In the genomic region with DNA sequence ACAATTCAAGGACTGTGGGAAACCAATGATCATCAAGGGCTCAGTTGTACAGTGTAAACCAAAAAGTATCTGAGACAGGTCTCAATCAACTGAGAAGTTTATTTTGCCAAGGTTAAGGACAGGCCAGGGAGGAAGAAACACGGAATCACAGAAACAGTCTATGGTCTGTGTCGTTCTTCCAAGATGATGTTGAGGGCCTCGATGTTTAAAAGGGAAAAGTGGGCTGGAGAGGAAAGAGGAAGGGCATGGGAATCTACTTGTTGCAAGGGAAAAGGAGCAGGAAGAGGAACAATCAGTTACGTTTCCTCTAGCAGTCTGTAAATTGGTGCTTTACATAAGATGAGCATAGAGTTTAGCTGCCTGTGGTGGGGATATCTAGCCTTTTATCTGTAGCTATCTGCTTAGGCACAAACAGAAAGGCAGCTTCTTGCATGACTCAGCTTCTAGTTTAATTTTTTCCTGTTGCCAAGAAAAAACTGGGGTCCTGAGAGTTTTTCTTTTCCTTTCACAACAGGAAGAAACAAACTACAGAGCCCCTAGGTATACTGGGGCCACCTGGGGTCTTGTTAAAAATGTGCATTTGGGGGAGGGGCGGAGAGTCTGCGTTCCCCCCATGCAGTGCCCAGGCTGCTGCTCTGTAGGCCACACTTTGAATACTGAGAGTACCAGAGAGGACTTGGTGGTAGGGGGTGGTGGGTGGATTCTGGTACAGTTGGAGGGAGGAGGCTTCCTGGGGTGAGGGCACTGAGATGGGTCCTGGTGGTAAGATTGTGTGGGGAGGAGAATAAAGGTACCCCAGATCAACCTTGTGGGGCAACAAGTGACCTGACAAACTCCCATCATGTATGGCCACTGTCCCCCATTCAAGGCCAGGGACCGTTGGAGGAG, we compare ENCODE assay signal across 8 cellular contexts. TPM values are rescaled to one million over a fixed set of nuclear protein-coding genes. Genes with fewer than 3 reads are reported as not detected.
DNase-seq lines count a peak whose midpoint lies in the region; ATAC-seq, FAIRE-seq and TF ChIP-seq lines count a peak whose summit lies in the region.

No MANE protein-coding gene starts in this region.

- TF ChIP-seq POLR2A in HepG2 (IDR thresholded peaks at IDR 0.05; ENCODE audit: insufficient read depth in 1 of 2, low read depth in 2 of 2, low read length in 2 of 2) (no peak), prostate gland (IDR thresholded peaks at IDR 0.05) (no peak)

- peak in 3 of 7 experiments; percentile 21 to 64 (median 29) for DNase-seq in CD8-positive, alpha-beta T cell
- peak; percentile 57 for DNase-seq in KBM-7
- peak; percentile 55 for DNase-seq in activated T-cell treated with anti-CD3 and anti-CD28 coated beads, Interleukin-2, amount 50 U/mL, for 24 hours
- DNase-seq in HepG2 (ENCODE audit: low spot score): peak; percentile 35
- no peak for DNase-seq in anterior cingulate cortex (lab: John Stamatoyannopoulos, UW)
- no peak for DNase-seq in caudate nucleus (lab: John Stamatoyannopoulos, UW)
- no peak for DNase-seq in prostate gland (ENCODE audit: low spot score)
- no peak for DNase-seq in NCI-H187 treated with DMSO at 0.1 percent for 48 hours (lab: John Stamatoyannopoulos, UW)

- peaks cover 37% of the 10 kb centered on the region for H3K4me1 Mint-ChIP-seq in CD8-positive, alpha-beta T cell (ENCODE audit: low read depth)
- H3K4me1 Mint-ChIP-seq in activated T-cell treated with anti-CD3 and anti-CD28 coated beads, Interleukin-2, amount 50 U/mL, for 24 hours (ENCODE audit: low read depth): peaks cover 37% of the 10 kb centered on the region

- peaks cover 55% of the 10 kb centered on the region for H3K4me1 ChIP-seq in CD8-positive, alpha-beta T cell (ENCODE audit: insufficient read depth, low read length)
- H3K4me1 ChIP-seq in HepG2 (ENCODE audit: insufficient read depth, low read length) (peaks cover 41% of the 10 kb centered on the region), prostate gland (replicated peaks) (peaks cover 3% of the 10 kb centered on the region)

- peak; percentile 16 for ATAC-seq in CD8-positive, alpha-beta T cell
- ATAC-seq in HepG2: no peak

- intact Hi-C loops in CD8-positive, alpha-beta T cell (cut with DNase I, micrococcal nuclease): loop anchor here (1.0 to 10.0 kb wide), 5 partner anchors 15 to 250 kb away; partner anchors contain the start of genes SYTL3 (in 2 of the 2) and TAGAP (in 1 of the 2)
- intact Hi-C loops in HepG2 (cut with micrococcal nuclease; ENCODE audit: unreplicated experiment) (loop anchor here (5.0 kb wide), 2 partner anchors 37 to 1593 kb away; partner anchors contain the start of gene EZR), prostate gland (cut with DNase I) (no loop called here)

- H3K27ac ChIP-seq in CD8-positive, alpha-beta T cell (ENCODE audit: low read depth, low read length): peak overlapping the region; percentile 77
- H3K27ac ChIP-seq in HepG2 (ENCODE audit: extremely low read length, insufficient read depth, low read length) (no peak overlapping the region), caudate nucleus (ENCODE audit: low read depth, low read length) (no peak overlapping the region), prostate gland (no peak overlapping the region)

- H3K27me3 Mint-ChIP-seq in CD8-positive, alpha-beta T cell (ENCODE audit: low read depth): no peaks in the 10 kb centered on the region
- no peaks in the 10 kb centered on the region for H3K27me3 Mint-ChIP-seq in activated T-cell treated with anti-CD3 and anti-CD28 coated beads, Interleukin-2, amount 50 U/mL, for 24 hours

- H2AFZ ChIP-seq in HepG2 (ENCODE audit: low read length): no peak overlapping the region

- no peaks in the 10 kb centered on the region for H3K36me3 Mint-ChIP-seq in CD8-positive, alpha-beta T cell
- H3K36me3 Mint-ChIP-seq in activated T-cell treated with anti-CD3 and anti-CD28 coated beads, Interleukin-2, amount 50 U/mL, for 24 hours (ENCODE audit: low read depth): no peaks in the 10 kb centered on the region

- no peak for TF ChIP-seq EP300 in HepG2 (IDR thresholded peaks at IDR 0.05; ENCODE audit: low read depth in 2 of 2, low read length in 2 of 2)
- no peak for TF ChIP-seq EP300 in HepG2 (CRISPR knock-in tag; IDR thresholded peaks at IDR 0.05; ENCODE audit: borderline replicate concordance)

- H3K27ac Mint-ChIP-seq in CD8-positive, alpha-beta T cell: no peak overlapping the region
- H3K27ac Mint-ChIP-seq in activated T-cell treated with anti-CD3 and anti-CD28 coated beads, Interleukin-2, amount 50 U/mL, for 24 hours: no peak overlapping the region

- H3K36me3 ChIP-seq in CD8-positive, alpha-beta T cell (ENCODE audit: insufficient read depth, low read length): no peaks in the 10 kb centered on the region
- H3K36me3 ChIP-seq in HepG2 (replicated peaks in 1 of 2; ENCODE audit: control insufficient read depth in 1 of 2, insufficient read depth in 2 of 2, low read length in 2 of 2) (no peaks in the 10 kb centered on the region), prostate gland (no peaks in the 10 kb centered on the region)

- POLR2A ChIA-PET in CD8-positive, alpha-beta T cell (lab: Charles Lee): interaction anchor here (0.9 to 5.4 kb wide), 8 partner anchors 14 to 146 kb away, joined by 3 to 115 read pairs (median 6); partner anchors contain the start of genes EZR and RSPH3
- POLR2A ChIA-PET in HepG2 (lab: Yijun Ruan, JAX): interaction anchor here (2.1 kb wide), 1 partner anchor 35 kb away, joined by 6 read pairs; the partner anchor contains the start of gene EZR

- WGBS in HepG2 (ENCODE audit: low lambda C conversion rate): 55% methylated on average over 7 of the region's 7 CpGs
- WGBS in prostate gland: 89% methylated on average over 7 of the region's 7 CpGs

- no TSS peak for BruUV-seq in HepG2 (replicated peaks; lab: Mats Ljungman, UMichigan)

- H3K9me3 Mint-ChIP-seq in CD8-positive, alpha-beta T cell: no peaks in the 10 kb centered on the region
- no peaks in the 10 kb centered on the region for H3K9me3 Mint-ChIP-seq in activated T-cell treated with anti-CD3 and anti-CD28 coated beads, Interleukin-2, amount 50 U/mL, for 24 hours

- no peak for FAIRE-seq in HepG2 (lab: Jason Lieb, UNC)

- CTCF ChIA-PET in CD8-positive, alpha-beta T cell (lab: Charles Lee): interaction anchor here (1.2 to 1.6 kb wide), 6 partner anchors 13 to 118 kb away, joined by 3 to 6 read pairs (median 3); no protein-coding TSS in a partner anchor
- CTCF ChIA-PET in HepG2 (lab: Yijun Ruan, JAX; ENCODE audit: low intra/inter-chr PET ratio, low total read pairs): no interaction called here

- in situ Hi-C loops in KBM-7 (cut with MboI; ENCODE audit: low pct_unique_long_range_greater_than_20kb, low sequenced_read_pairs): no loop called here
- in situ Hi-C loops in HepG2 (cut with HindIII; ENCODE audit: extremely low pct_ligation_motif_present, low pct_unique_long_range_greater_than_20kb): no loop called here

- H3K4me3 Mint-ChIP-seq in CD8-positive, alpha-beta T cell: peak overlapping the region; percentile 27
- H3K4me3 Mint-ChIP-seq in activated T-cell treated with anti-CD3 and anti-CD28 coated beads, Interleukin-2, amount 50 U/mL, for 24 hours: peak overlapping the region; percentile 5

- H3K9ac ChIP-seq in HepG2 (ENCODE audit: insufficient read depth, low read depth, low read length): no peak overlapping the region

- H4K20me1 ChIP-seq in HepG2 (ENCODE audit: insufficient read depth, low read length): no peaks in the 10 kb centered on the region

- no peak for TF ChIP-seq CTCF in CD8-positive, alpha-beta T cell (IDR thresholded peaks at IDR 0.05)
- TF ChIP-seq CTCF in HepG2 (CRISPR knock-in tag; IDR thresholded peaks at IDR 0.05) (no peak), prostate gland (IDR thresholded peaks at IDR 0.05) (no peak)

- no peaks in the 10 kb centered on the region for H3K9me3 ChIP-seq in CD8-positive, alpha-beta T cell (ENCODE audit: low read length)
- H3K9me3 ChIP-seq in HepG2 (ENCODE audit: low read length) (no peaks in the 10 kb centered on the region), prostate gland (no peaks in the 10 kb centered on the region)

- H3K79me2 ChIP-seq in HepG2 (ENCODE audit: insufficient read depth, low read length): no peaks in the 10 kb centered on the region

- no peak for TF ChIP-seq RAD21 in HepG2 (CRISPR knock-in tag; IDR thresholded peaks at IDR 0.05)

- peak overlapping the region; percentile 66 for H3K4me2 ChIP-seq in HepG2 (ENCODE audit: low read depth, low read length)

- no peaks in the 10 kb centered on the region for H3K27me3 ChIP-seq in CD8-positive, alpha-beta T cell (ENCODE audit: insufficient read depth, low read length)
- H3K27me3 ChIP-seq in HepG2 (ENCODE audit: control insufficient read depth in 1 of 2, insufficient read depth in 2 of 2, low read length in 2 of 2) (peaks cover 4 to 33% of the 10 kb centered on the region in 2 experiments; a peak in 4 of 5 replicates), prostate gland (replicated peaks; ENCODE audit: insufficient read depth) (no peaks in the 10 kb centered on the region)

- H3K4me3 ChIP-seq in CD8-positive, alpha-beta T cell (ENCODE audit: low read depth, low read length): peak overlapping the region; percentile 14
- H3K4me3 ChIP-seq in HepG2 (replicated peaks in 1 of 3; ENCODE audit: insufficient read depth in 1 of 3, low read depth in 2 of 3, low read length in 3 of 3) (no peak overlapping the region), prostate gland (no peak overlapping the region)

RNA-seq across cellular contexts. Expression of gene EZR, which starts 35.3 kb away (rescaled TPM):
- total RNA-seq in CD8-positive, alpha-beta T cell: 100 to 1,000 TPM; 626 to 627 TPM
- total RNA-seq in HepG2 (2016; rRNA removed; fragmentation: Illumina TruSeq; extraction: Trizol): 60.3 and 75.7 TPM in 2 replicates
- 8.6 and 10.8 TPM in 2 replicates for total RNA-seq in HepG2 (2016; cell fraction: cytosol; rRNA removed; fragmentation: Illumina TruSeq; extraction: Trizol; ENCODE audit: low read depth)
- total RNA-seq in HepG2 (2016; cell fraction: insoluble cytoplasmic fraction; rRNA removed; fragmentation: Illumina TruSeq; extraction: Trizol): 63.6 and 68.8 TPM in 2 replicates
- total RNA-seq in HepG2 (2016; cell fraction: membrane; rRNA removed; fragmentation: Illumina TruSeq; extraction: Trizol): 21.2 and 23.3 TPM in 2 replicates
- total RNA-seq in HepG2 (2016; cell fraction: nucleus; rRNA removed; fragmentation: Illumina TruSeq; extraction: Trizol): 35.3 and 38.9 TPM in 2 replicates
- polyA plus RNA-seq in HepG2 (2011; rRNA removed): 34.7 and 36.8 TPM in 2 replicates
- polyA plus RNA-seq in HepG2 (2011; cell fraction: cytosol; rRNA removed): 34.1 and 34.2 TPM in 2 replicates
- 25.0 and 25.8 TPM in 2 replicates for polyA plus RNA-seq in HepG2 (2011; cell fraction: nucleus; rRNA removed)
- 18.5 and 28.6 TPM in 2 replicates for polyA plus RNA-seq in HepG2 (2012)
- 5.0 and 5.1 TPM in 2 replicates for polyA plus RNA-seq in HepG2 (2016; cell fraction: cytosol; fragmentation: Illumina TruSeq; extraction: Trizol; ENCODE audit: low read depth)
- 79.1 and 90.3 TPM in 2 replicates for polyA plus RNA-seq in HepG2 (2016; cell fraction: insoluble cytoplasmic fraction; fragmentation: Illumina TruSeq; extraction: Trizol; ENCODE audit: low read depth)
- polyA plus RNA-seq in HepG2 (2016; cell fraction: membrane; fragmentation: Illumina TruSeq; extraction: Trizol; ENCODE audit: low read depth): 12.2 TPM in 2 replicates
- 60.9 and 63.5 TPM in 2 replicates for polyA plus RNA-seq in HepG2 (2016; cell fraction: nucleus; fragmentation: Illumina TruSeq; extraction: Trizol; ENCODE audit: insufficient read depth, low read depth)
- 45.1 and 93.9 TPM in 2 replicates for polyA minus RNA-seq in HepG2 (2011; rRNA and poly(A)+ RNA removed; ENCODE audit: low replicate concordance)
- 28.8 and 29.4 TPM in 2 replicates for polyA minus RNA-seq in HepG2 (2011; cell fraction: cytosol; rRNA and poly(A)+ RNA removed)
- polyA minus RNA-seq in HepG2 (2011; cell fraction: nucleus; rRNA and poly(A)+ RNA removed): 17.6 and 19.8 TPM in 2 replicates
- 100 to 1,000 TPM; 118 to 222 TPM for total RNA-seq in prostate gland

Comparison
In these comparisons a context has a peak if more than half of its experiments do, and no peak if none do; other contexts are left out.
1. DNase-seq: peak in KBM-7 (single experiment), activated T-cell treated with anti-CD3 and anti-CD28 coated beads, Interleukin-2, amount 50 U/mL, for 24 hours (single experiment) and HepG2 (single experiment); none in anterior cingulate cortex (0 of 58), caudate nucleus (0 of 61), prostate gland (single experiment) and NCI-H187 treated with DMSO at 0.1 percent for 48 hours (single experiment).